ENCODE assay signal across 23 cellular contexts in the genomic region with DNA sequence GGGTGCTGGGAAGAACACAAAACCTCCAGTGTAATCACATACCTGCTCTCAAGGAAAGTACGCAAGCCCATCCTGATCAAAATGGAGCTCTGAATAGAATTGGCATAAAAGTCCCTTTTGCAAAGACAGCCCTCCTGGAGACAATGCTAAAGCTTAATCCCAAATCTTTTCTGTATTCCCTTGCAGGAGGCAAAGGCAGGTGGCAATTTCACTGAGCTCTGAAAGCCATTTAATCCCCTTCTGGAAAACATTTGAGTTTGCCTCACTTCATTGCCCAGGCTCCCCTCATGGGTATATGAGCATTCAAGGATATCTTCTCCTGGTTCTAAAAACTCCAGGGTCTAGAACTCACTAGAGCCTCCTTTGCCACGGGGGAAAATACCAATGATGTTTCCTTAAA.
"Had no signal": no experiment of that assay in that cellular context is flagged by ENCODE, and none has a peak within 500 bp of the region (broad histone marks: within the 10 kb centered on the region; RNA-seq: fewer than 3 reads in every experiment).

No MANE protein-coding gene starts in this region.

- H3K27ac ChIP-seq: ovary, parathyroid adenoma, psoas muscle, right lobe of liver, sigmoid colon, stomach, thoracic aorta, thyroid gland, tibial nerve, upper lobe of left lung, vagina had no signal

- H3K36me3 ChIP-seq: ovary, right lobe of liver, sigmoid colon, stomach, thoracic aorta, thyroid gland, tibial nerve, upper lobe of left lung, vagina had no signal

- H3K9me3 ChIP-seq: ovary, psoas muscle, right lobe of liver, sigmoid colon, stomach, thoracic aorta, thyroid gland, tibial nerve, upper lobe of left lung, vagina had no signal

- H3K27me3 ChIP-seq: ovary, right lobe of liver, sigmoid colon, stomach, thyroid gland, tibial nerve, upper lobe of left lung, vagina had no signal

- H3K4me3 ChIP-seq: ovary, psoas muscle, right lobe of liver, sigmoid colon, stomach, thoracic aorta, thyroid gland, tibial nerve, upper lobe of left lung, vagina had no signal

- DNase-seq: nephron progenitor cell; occipital lobe; ovary; posterior cingulate gyrus; psoas muscle; right cardiac atrium; right lobe of liver; sigmoid colon; small intestine; stimulated activated CD4-positive, alpha-beta T cell treated with anti-CD3 and anti-CD28 coated beads, Interleukin-15, amount 100 ng/mL, for 24 hours; stimulated activated CD4-positive, alpha-beta T cell treated with anti-CD3 and anti-CD28 coated beads, Interleukin-2, amount 100 ng/mL, for 24 hours; stimulated activated CD4-positive, alpha-beta T cell treated with anti-CD3 and anti-CD28 coated beads, Interleukin-2, amount 100 ng/mL, for 48 hours; stimulated activated CD4-positive, alpha-beta T cell treated with anti-CD3 and anti-CD28 coated beads, Interleukin-4, amount 100 ng/mL, for 24 hours; stimulated activated naive B cell treated with anti-CD40 and anti-IgM and Interleukin-4, amounts not matched to agents 10 μg/mL and 1 μg/mL and 100 μg/mL, for 72 hours; stimulated activated naive CD4-positive, alpha-beta T cell treated with Interleukin-2 at 50 U/mL for 16 hours; stomach; thyroid gland; trophoblast cell; upper lobe of left lung had no signal
